ENCODE assay signal across 1 cellular context in the genomic region with DNA sequence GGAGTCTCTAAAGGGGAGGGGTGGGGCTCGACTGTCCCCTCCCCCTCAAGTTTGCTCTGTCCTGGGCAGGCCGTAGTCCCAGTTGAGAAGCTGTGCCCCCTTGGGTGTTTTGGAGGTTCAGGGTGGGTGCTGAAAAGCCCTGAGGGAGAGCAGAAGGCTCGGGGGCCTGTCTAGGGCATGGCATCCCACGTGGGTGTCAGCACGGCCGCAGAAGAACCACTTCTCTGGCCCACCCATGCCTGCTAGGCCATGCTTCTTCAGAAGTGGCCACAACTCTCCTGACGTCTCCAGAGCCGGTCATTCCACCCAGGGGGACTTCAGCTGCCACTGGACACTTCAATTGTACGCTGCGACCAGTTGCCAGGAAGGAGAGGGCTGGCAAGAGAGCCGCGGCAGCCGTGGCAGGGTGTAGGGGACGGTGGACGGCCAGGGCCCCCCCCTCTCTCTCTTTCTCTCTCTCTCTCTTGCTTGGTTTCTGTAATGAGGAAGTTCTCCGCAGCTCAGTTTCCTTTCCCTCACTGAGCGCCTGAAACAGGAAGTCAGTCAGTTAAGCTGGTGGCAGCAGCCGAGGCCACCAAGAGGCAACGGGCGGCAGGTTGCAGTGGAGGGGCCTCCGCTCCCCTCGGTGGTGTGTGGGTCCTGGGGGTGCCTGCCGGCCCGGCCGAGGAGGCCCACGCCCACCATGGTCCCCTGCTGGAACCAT.
A peak's percentile ranks its signal among the peaks of the same experiment; 100 is the strongest.
TF ChIP-seq lines count a peak whose summit lies in the region.

A gene (plus strand): TSS at position 546 of the 703 bp plus-strand sequence. CDS start 137 bp downstream, at position 683.

TF ChIP-seq in HepG2, 621 proteins besides CTCF, POLR2A, EP300 and RAD21 (continued from another document):
- TF ChIP-seq, protein P1, sequence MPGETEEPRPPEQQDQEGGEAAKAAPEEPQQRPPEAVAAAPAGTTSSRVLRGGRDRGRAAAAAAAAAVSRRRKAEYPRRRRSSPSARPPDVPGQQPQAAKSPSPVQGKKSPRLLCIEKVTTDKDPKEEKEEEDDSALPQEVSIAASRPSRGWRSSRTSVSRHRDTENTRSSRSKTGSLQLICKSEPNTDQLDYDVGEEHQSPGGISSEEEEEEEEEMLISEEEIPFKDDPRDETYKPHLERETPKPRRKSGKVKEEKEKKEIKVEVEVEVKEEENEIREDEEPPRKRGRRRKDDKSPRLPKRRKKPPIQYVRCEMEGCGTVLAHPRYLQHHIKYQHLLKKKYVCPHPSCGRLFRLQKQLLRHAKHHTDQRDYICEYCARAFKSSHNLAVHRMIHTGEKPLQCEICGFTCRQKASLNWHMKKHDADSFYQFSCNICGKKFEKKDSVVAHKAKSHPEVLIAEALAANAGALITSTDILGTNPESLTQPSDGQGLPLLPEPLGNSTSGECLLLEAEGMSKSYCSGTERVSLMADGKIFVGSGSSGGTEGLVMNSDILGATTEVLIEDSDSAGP (CRISPR knock-in tag; IDR thresholded peaks at IDR 0.05; ENCODE audit: borderline replicate concordance), result peak; percentile 75; the same call in 1 of the 2 replicates
